Comparison of ENCODE assay signal across 21 cellular contexts in the genomic region with DNA sequence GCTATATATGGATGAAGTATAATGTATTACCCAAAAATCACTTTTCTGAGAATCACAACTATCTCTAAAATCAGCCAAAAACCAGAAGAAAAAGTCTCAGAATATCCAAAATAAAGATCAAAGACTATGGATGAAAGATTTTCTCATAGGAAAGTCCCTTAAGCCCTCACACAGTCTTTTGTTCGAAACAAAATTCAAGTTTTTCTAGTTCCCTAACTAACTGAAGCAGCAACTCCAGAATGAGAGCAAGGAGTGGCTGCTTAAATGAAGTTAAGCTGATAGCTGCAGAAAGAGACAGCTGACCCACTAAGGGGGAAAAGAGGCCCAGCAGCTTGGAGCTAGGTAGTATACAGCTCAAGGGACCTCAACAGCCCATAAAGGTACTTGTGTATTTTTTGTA. TPM values are rescaled to one million over a fixed set of nuclear protein-coding genes. Genes with fewer than 3 reads are reported as not detected.
DNase-seq lines count a peak whose midpoint lies in the region; ATAC-seq, FAIRE-seq and TF ChIP-seq lines count a peak whose summit lies in the region.
"Had no signal": no experiment of that assay in that cellular context is flagged by ENCODE, and none has a peak within 500 bp of the region (broad histone marks: within the 10 kb centered on the region; RNA-seq: fewer than 3 reads in every experiment).

No MANE protein-coding gene starts in this region.

- H4K20me1 ChIP-seq in mammary epithelial cell (ENCODE audit: insufficient read depth, low read length) = no peaks in the 10 kb centered on the region
- H4K20me1 ChIP-seq in endothelial cell of umbilical vein (replicated peaks; ENCODE audit: control insufficient read depth, extremely low read depth, insufficient read depth, low read length) = peaks cover 2% of the 10 kb centered on the region

- dilution Hi-C loops in mammary epithelial cell (cut with HindIII; ENCODE audit: low sequenced_read_pairs) (no loop called here), endothelial cell of umbilical vein (cut with MboI; ENCODE audit: extremely low pct_ligation_motif_present, low sequenced_read_pairs) (no loop called here)

- H3K9me3 Mint-ChIP-seq in MCF 10A (ENCODE audit: unreplicated experiment) (no peaks in the 10 kb centered on the region), progenitor cell of endocrine pancreas (ENCODE audit: low read depth) (no peaks in the 10 kb centered on the region)
- H3K9me3 Mint-ChIP-seq: CD4-positive, CD25-positive, alpha-beta regulatory T cell; GM23338 had no signal

- TF ChIP-seq CTCF in mammary epithelial cell (conservative IDR thresholded peaks at IDR 0.05 in 1 of 2, IDR thresholded peaks at IDR 0.05 in 1 of 2; ENCODE audit: extremely low read depth in 1 of 2, insufficient read depth in 1 of 2, low read depth in 1 of 2, low read length in 2 of 2) (no peak), MCF 10A (IDR thresholded peaks at IDR 0.05; ENCODE audit: unreplicated experiment) (no peak), endothelial cell of umbilical vein (IDR thresholded peaks at IDR 0.05; ENCODE audit: extremely low read depth in 1 of 2, insufficient read depth in 1 of 2, low read depth in 1 of 2, low read length in 2 of 2) (no peak), progenitor cell of endocrine pancreas (IDR thresholded peaks at IDR 0.05; ENCODE audit: unreplicated experiment) (no peak), psoas muscle (IDR thresholded peaks at IDR 0.05) (no peak)

- in situ Hi-C loops in mammary epithelial cell (cut with MboI; ENCODE audit: low sequenced_read_pairs in 2 of 2) = no loop called here

- H3K27ac ChIP-seq in mammary epithelial cell (ENCODE audit: insufficient read depth, low read depth, low read length) = no peak overlapping the region
- H3K27ac ChIP-seq in endothelial cell of umbilical vein (ENCODE audit: insufficient read depth, low read depth, low read length) = no peak overlapping the region
- no peak overlapping the region for H3K27ac ChIP-seq in psoas muscle
- H3K27ac ChIP-seq: PC-9, RWPE1 had no signal

- H3K9me3 ChIP-seq in mammary epithelial cell (replicated peaks; ENCODE audit: insufficient read depth, low read length) (no peaks in the 10 kb centered on the region), endothelial cell of umbilical vein (replicated peaks; ENCODE audit: control insufficient read depth, insufficient read depth, low read length) (no peaks in the 10 kb centered on the region), psoas muscle (no peaks in the 10 kb centered on the region)

- ATAC-seq in GM21576 (IDR thresholded peaks at IDR 0.05; ENCODE audit: unreplicated experiment) = no peak
- no peak for ATAC-seq in psoas muscle
- ATAC-seq: HCT116 had no signal

- peaks cover 30% of the 10 kb centered on the region for H3K4me1 ChIP-seq in mammary epithelial cell (ENCODE audit: insufficient read depth, low read length)
- H3K4me1 ChIP-seq in endothelial cell of umbilical vein (ENCODE audit: control insufficient read depth, extremely low read depth, insufficient read depth, low read length) = no peaks in the 10 kb centered on the region
- peaks cover 15% of the 10 kb centered on the region for H3K4me1 ChIP-seq in psoas muscle

- BruUV-seq in mammary epithelial cell (replicated peaks; lab: Mats Ljungman, UMichigan) = no TSS peak
- BruUV-seq in MCF 10A (replicated peaks; lab: Mats Ljungman, UMichigan) = no TSS peak
- BruUV-seq in endothelial cell of umbilical vein (replicated peaks; lab: Mats Ljungman, UMichigan) = no TSS peak

- CTCF ChIA-PET in mammary epithelial cell (lab: Charles Lee; ENCODE audit: low non-redundant PET) (no interaction called here), MCF 10A (lab: Yijun Ruan, JAX) (interaction anchor here (0.6 to 1.3 kb wide), 3 partner anchors 11 to 307 kb away, joined by 3 to 5 read pairs (median 4); no protein-coding TSS in a partner anchor), endothelial cell of umbilical vein (lab: Charles Lee) (no interaction called here)

- H2AFZ ChIP-seq in mammary epithelial cell (ENCODE audit: low read depth, low read length) = no peak overlapping the region
- H2AFZ ChIP-seq in endothelial cell of umbilical vein (ENCODE audit: low read depth, low read length) = no peak overlapping the region
- H2AFZ ChIP-seq: GM23338, PC-9 had no signal

- no peaks in the 10 kb centered on the region for H3K9me1 ChIP-seq in endothelial cell of umbilical vein (replicated peaks; ENCODE audit: control insufficient read depth, extremely low read depth, insufficient read depth, low read length)

- H3K27me3 ChIP-seq in mammary epithelial cell (ENCODE audit: insufficient read depth, low read length) (no peaks in the 10 kb centered on the region), endothelial cell of umbilical vein (ENCODE audit: control insufficient read depth in 2 of 2, insufficient read depth in 2 of 2, low read length in 2 of 2) (no peaks in the 10 kb centered on the region), psoas muscle (ENCODE audit: insufficient read depth in 3 of 3, low read length in 2 of 3) (no peaks in the 10 kb centered on the region)

- no peak for TF ChIP-seq POLR2A in endothelial cell of umbilical vein (IDR thresholded peaks at IDR 0.05; ENCODE audit: low read depth, low read length)

- H3K4me2 ChIP-seq in mammary epithelial cell (ENCODE audit: insufficient read depth, low read depth, low read length) (peak overlapping the region; percentile 2), endothelial cell of umbilical vein (ENCODE audit: insufficient read depth, low read length) (no peak overlapping the region)
- H3K4me2 ChIP-seq: GM23338, PC-9 had no signal

- no peak overlapping the region for H3K4me3 Mint-ChIP-seq in MCF 10A (ENCODE audit: unreplicated experiment)
- no peak overlapping the region for H3K4me3 Mint-ChIP-seq in progenitor cell of endocrine pancreas (ENCODE audit: low read depth)
- H3K4me3 Mint-ChIP-seq: B cell, GM23338 had no signal

- H3K36me3 Mint-ChIP-seq in MCF 10A (ENCODE audit: insufficient read depth, unreplicated experiment) = peaks cover 25% of the 10 kb centered on the region
- peaks cover 10% of the 10 kb centered on the region for H3K36me3 Mint-ChIP-seq in progenitor cell of endocrine pancreas (ENCODE audit: insufficient read depth)

- no peak for FAIRE-seq in endothelial cell of umbilical vein (lab: Jason Lieb, UNC)
- FAIRE-seq: GM12891, GM19239 had no signal

- H3K4me1 Mint-ChIP-seq in MCF 10A (ENCODE audit: insufficient read depth, unreplicated experiment) = peaks cover 34% of the 10 kb centered on the region
- peaks cover 12% of the 10 kb centered on the region for H3K4me1 Mint-ChIP-seq in progenitor cell of endocrine pancreas (ENCODE audit: low read depth)

- H3K36me3 ChIP-seq in mammary epithelial cell (ENCODE audit: insufficient read depth, low read length) = no peaks in the 10 kb centered on the region
- peaks cover 0 to 3% of the 10 kb centered on the region in 2 experiments for H3K36me3 ChIP-seq in endothelial cell of umbilical vein (ENCODE audit: control insufficient read depth in 2 of 2, extremely low read depth in 1 of 2, insufficient read depth in 2 of 2, low read length in 2 of 2)
- H3K36me3 ChIP-seq in psoas muscle (ENCODE audit: insufficient read depth in 1 of 2, low read depth in 1 of 2) = no peaks in the 10 kb centered on the region

- POLR2A ChIA-PET in MCF 10A (lab: Yijun Ruan, JAX) (interaction anchor here (0.8 to 1.9 kb wide), 3 partner anchors 9 to 44 kb away, joined by 3 to 9 read pairs (median 3); a partner anchor contains a TSS), endothelial cell of umbilical vein (lab: Charles Lee) (no interaction called here)

- H3K4me3 ChIP-seq in mammary epithelial cell (replicated peaks in 1 of 3; ENCODE audit: insufficient read depth in 1 of 3, low read depth in 2 of 3, low read length in 3 of 3) (no peak overlapping the region), endothelial cell of umbilical vein (replicated peaks in 1 of 3; ENCODE audit: insufficient read depth in 1 of 3, low read depth in 1 of 3, low read length in 3 of 3) (no peak overlapping the region), psoas muscle (no peak overlapping the region)
- H3K4me3 ChIP-seq: GM23338, PC-9 had no signal

- intact Hi-C loops in mammary epithelial cell (cut with micrococcal nuclease) (loop anchor here (5.0 kb wide), 1 partner anchor 35 kb away; a partner anchor contains a TSS), MCF 10A (cut with micrococcal nuclease) (no loop called here), endothelial cell of umbilical vein (cut with micrococcal nuclease) (no loop called here), psoas muscle (cut with DNase I) (no loop called here)

- DNase-seq in mammary epithelial cell (no peak), MCF 10A (ENCODE audit: unreplicated experiment) (no peak), endothelial cell of umbilical vein (ENCODE audit: low read depth, low spot score) (no peak), progenitor cell of endocrine pancreas (ENCODE audit: low spot score, unreplicated experiment) (no peak), mucosa of gallbladder (ENCODE audit: low spot score) (no peak), psoas muscle (no peak)
- DNase-seq: CD4-positive, CD25-positive, alpha-beta regulatory T cell; DMS153; GF-D8; NCI-H187 treated with DMSO at 0.1 percent for 48 hours; NCI-H226; NCI-H524; PC-9; SIG-M5 had no signal

- H3K27ac Mint-ChIP-seq in MCF 10A (ENCODE audit: low read depth, unreplicated experiment) = no peak overlapping the region
- peak overlapping the region; percentile 59 for H3K27ac Mint-ChIP-seq in progenitor cell of endocrine pancreas
- H3K27ac Mint-ChIP-seq: B cell, GM23338 had no signal

- H3K79me2 ChIP-seq in mammary epithelial cell (ENCODE audit: insufficient read depth, low read length) (peaks cover 95% of the 10 kb centered on the region), endothelial cell of umbilical vein (ENCODE audit: control insufficient read depth, insufficient read depth, low read length) (peaks cover 72% of the 10 kb centered on the region)

- WGBS in mammary epithelial cell (ENCODE audit: low coverage, missing lambda C conversion rate) = 9% methylated on average over 1 of the region's 1 CpG
- 80 to 97% (median 86%) methylated on average over 1 of the region's 1 CpG for WGBS in psoas muscle, 3 donors

- H3K9ac ChIP-seq in mammary epithelial cell (ENCODE audit: insufficient read depth, low read length) (no peak overlapping the region), endothelial cell of umbilical vein (replicated peaks; ENCODE audit: extremely low read depth, insufficient read depth, low read length) (peak overlapping the region; percentile 9)

- H3K27me3 Mint-ChIP-seq in MCF 10A (ENCODE audit: insufficient read depth, unreplicated experiment) (no peaks in the 10 kb centered on the region), progenitor cell of endocrine pancreas (no peaks in the 10 kb centered on the region)
- H3K27me3 Mint-ChIP-seq: B cell; CD4-positive, CD25-positive, alpha-beta regulatory T cell had no signal

RNA-seq across cellular contexts. Expression of a gene that starts 8.4 kb away (rescaled TPM):
- total RNA-seq in mammary epithelial cell (10 to 100 TPM in 1 of 2 donors, 1 to 10 TPM in 1; 7.6 to 20.5 TPM), MCF 10A (2022) (8.9 and 9.0 TPM in 2 replicates), endothelial cell of umbilical vein (9.6 and 10.0 TPM in 2 replicates), progenitor cell of endocrine pancreas (21.2 and 21.8 TPM in 2 replicates), mucosa of gallbladder (12.1 TPM), psoas muscle (1 to 10 TPM; 5.2 to 6.0 (median 5.3) TPM)
- polyA plus RNA-seq in mammary epithelial cell (8.2 TPM), endothelial cell of umbilical vein (12.5 and 13.7 TPM in 2 replicates), psoas muscle (1 to 10 TPM; 2.5 to 5.3 (median 3.0) TPM)
- polyA minus RNA-seq in mammary epithelial cell (5.8 TPM), endothelial cell of umbilical vein (27.4 and 30.3 TPM in 2 replicates)
- 8.7 and 10.0 TPM in 2 replicates for polyA plus RNA-seq in endothelial cell of umbilical vein (2011; cell fraction: cytosol; rRNA removed)
- 15.4 and 18.9 TPM in 2 replicates for polyA plus RNA-seq in endothelial cell of umbilical vein (2011; cell fraction: nucleus; rRNA removed)
- polyA plus RNA-seq in endothelial cell of umbilical vein (2012) = 5.6 and 6.7 TPM in 2 replicates
- polyA minus RNA-seq in endothelial cell of umbilical vein (2011; cell fraction: cytosol; rRNA and poly(A)+ RNA removed) = 14.2 TPM
- polyA minus RNA-seq in endothelial cell of umbilical vein (2011; cell fraction: nucleus; rRNA and poly(A)+ RNA removed) = 15.0 and 23.9 TPM in 2 replicates

RNA-seq across cellular contexts. Expression of a gene that starts 28.9 kb away (rescaled TPM):
- total RNA-seq in mammary epithelial cell (10 to 100 TPM; 33.8 to 34.5 TPM), MCF 10A (2022) (29.7 and 50.3 TPM in 2 replicates), endothelial cell of umbilical vein (17.2 and 21.2 TPM in 2 replicates), progenitor cell of endocrine pancreas (22.2 and 22.4 TPM in 2 replicates), mucosa of gallbladder (19.3 TPM), psoas muscle (10 to 100 TPM; 17.6 to 22.5 (median 21.8) TPM)
- polyA plus RNA-seq in mammary epithelial cell (31.6 TPM), endothelial cell of umbilical vein (6.3 and 9.0 TPM in 2 replicates), psoas muscle (10 to 100 TPM; 12.1 to 21.6 (median 18.1) TPM)
- polyA minus RNA-seq in mammary epithelial cell (46.3 TPM), endothelial cell of umbilical vein (9.9 and 11.0 TPM in 2 replicates)
- 16.5 and 18.2 TPM in 2 replicates for polyA plus RNA-seq in endothelial cell of umbilical vein (2011; cell fraction: cytosol; rRNA removed)
- polyA plus RNA-seq in endothelial cell of umbilical vein (2011; cell fraction: nucleus; rRNA removed) = 8.7 and 11.1 TPM in 2 replicates
- 20.3 and 23.5 TPM in 2 replicates for polyA plus RNA-seq in endothelial cell of umbilical vein (2012)
- polyA minus RNA-seq in endothelial cell of umbilical vein (2011; cell fraction: cytosol; rRNA and poly(A)+ RNA removed) = 23.9 TPM
- polyA minus RNA-seq in endothelial cell of umbilical vein (2011; cell fraction: nucleus; rRNA and poly(A)+ RNA removed) = 5.5 and 5.9 TPM in 2 replicates

RNA-seq across cellular contexts. Expression of a gene that starts 34.3 kb away (rescaled TPM):
- total RNA-seq in mammary epithelial cell (100 to 1,000 TPM in 1 of 2 donors, 10 to 100 TPM in 1; 87.0 to 163 TPM), MCF 10A (2022) (114 and 121 TPM in 2 replicates), endothelial cell of umbilical vein (91.2 and 103 TPM in 2 replicates), progenitor cell of endocrine pancreas (98.0 and 101 TPM in 2 replicates), mucosa of gallbladder (125 TPM), psoas muscle (100 to 1,000 TPM in 3 of 4 donors, 10 to 100 TPM in 1; 74.7 to 111 (median 100) TPM)
- polyA plus RNA-seq in mammary epithelial cell (175 TPM), endothelial cell of umbilical vein (247 and 267 TPM in 2 replicates), psoas muscle (100 to 1,000 TPM in 2 of 3 donors, 10 to 100 TPM in 1; 72.2 to 138 (median 105) TPM)
- polyA minus RNA-seq in mammary epithelial cell (109 TPM), endothelial cell of umbilical vein (105 and 118 TPM in 2 replicates)
- polyA plus RNA-seq in endothelial cell of umbilical vein (2011; cell fraction: cytosol; rRNA removed) = 202 and 220 TPM in 2 replicates
- 142 and 147 TPM in 2 replicates for polyA plus RNA-seq in endothelial cell of umbilical vein (2011; cell fraction: nucleus; rRNA removed)
- polyA plus RNA-seq in endothelial cell of umbilical vein (2012) = 90.9 and 136 TPM in 2 replicates
- 69.9 TPM for polyA minus RNA-seq in endothelial cell of umbilical vein (2011; cell fraction: cytosol; rRNA and poly(A)+ RNA removed)
- 44.0 and 47.2 TPM in 2 replicates for polyA minus RNA-seq in endothelial cell of umbilical vein (2011; cell fraction: nucleus; rRNA and poly(A)+ RNA removed)
